8 cellular contexts compared by ENCODE assay signal in genomic region chr5:43042176-43042625, GRCh38. TPM values are rescaled to one million over a fixed set of nuclear protein-coding genes. Genes with fewer than 3 reads are reported as not detected.
A peak's percentile ranks its signal among the peaks of the same experiment; 100 is the strongest.
DNase-seq lines count a peak whose midpoint lies in the region; ATAC-seq and TF ChIP-seq lines count a peak whose summit lies in the region.

No MANE protein-coding gene starts in this region.

- H3K27ac ChIP-seq in IMR-90 (ENCODE audit: insufficient read depth, low read length) = peak overlapping the region; percentile 88
- peak overlapping the region; percentile 81 for H3K27ac ChIP-seq in RWPE2 (ENCODE audit: poor library complexity, severe bottlenecking)
- H3K27ac ChIP-seq in uterus = peak overlapping the region; percentile 90 to 91

- H2BK5ac ChIP-seq in IMR-90 (ENCODE audit: low read depth, low read length, poor library complexity, severe bottlenecking) = peak overlapping the region; percentile 92

- TF ChIP-seq RAD21 in IMR-90 (IDR thresholded peaks at IDR 0.05; ENCODE audit: low read length) = no peak

- no peak; the same call in 1 of the 2 replicates for TF ChIP-seq CTCF in IMR-90 (conservative IDR thresholded peaks at IDR 0.05; ENCODE audit: low read depth, low read length)
- no peak for TF ChIP-seq CTCF in RWPE2 (IDR thresholded peaks at IDR 0.05; ENCODE audit: poor library complexity, severe bottlenecking)
- TF ChIP-seq CTCF in glutamatergic neuron (IDR thresholded peaks at IDR 0.05; ENCODE audit: partially characterized antibody, unreplicated experiment) = no peak
- TF ChIP-seq CTCF in uterus (IDR thresholded peaks at IDR 0.05) = peak in 2 of 4 experiments; percentile 6 to 34

- POLR2A ChIA-PET in IMR-90 (lab: Charles Lee; ENCODE audit: unreplicated experiment) = interaction anchor here (1.1 to 3.3 kb wide), 4 partner anchors 35 to 130 kb away, joined by 4 to 16 read pairs (median 6); no protein-coding TSS in a partner anchor

- peak overlapping the region; percentile 87 for H3K4me2 ChIP-seq in IMR-90 (ENCODE audit: low read depth, low read length)

- H2AK5ac ChIP-seq in IMR-90 (ENCODE audit: low read depth, low read length) = peak overlapping the region; percentile 12; the same call in 1 of the 2 replicates

- peak overlapping the region; percentile 44 to 65; a peak in 3 of 4 replicates for H4K8ac ChIP-seq in IMR-90 (ENCODE audit: low read depth in 2 of 2, low read length in 2 of 2)

- H3K4me1 ChIP-seq in IMR-90 (ENCODE audit: control insufficient read depth, insufficient read depth, low read length) = peaks cover 4% of the 10 kb centered on the region; the same call in 1 of the 2 replicates
- no peaks in the 10 kb centered on the region for H3K4me1 ChIP-seq in RWPE2 (ENCODE audit: insufficient read depth, poor library complexity, severe bottlenecking)
- H3K4me1 ChIP-seq in uterus = no peaks in the 10 kb centered on the region

- H3K4me3 Mint-ChIP-seq in glutamatergic neuron (ENCODE audit: unreplicated experiment) = peak overlapping the region; percentile 83

- H3K36me3 Mint-ChIP-seq in glutamatergic neuron (ENCODE audit: unreplicated experiment) = no peaks in the 10 kb centered on the region

- WGBS in IMR-90 (ENCODE audit: extremely low coverage in 2 of 2, insufficient read length in 1 of 2), 2 experiments = 0% methylated on average over 42 of the region's 44 CpGs; no CpG with 5 or more reads in 1 of the 2 experiments

- ATAC-seq in GM21526 (IDR thresholded peaks at IDR 0.05; ENCODE audit: low FRiP score, unreplicated experiment) = peak; percentile 25
- ATAC-seq in IMR-90 (ENCODE audit: low read depth) = no peak
- peak; percentile 26 for ATAC-seq in RWPE2 (ENCODE audit: low read depth)

- CTCF ChIA-PET in IMR-90 (lab: Yijun Ruan, JAX) = interaction anchor here (0.5 to 1.8 kb wide), 12 partner anchors 10 to 262 kb away, joined by 3 to 20 read pairs (median 4); no protein-coding TSS in a partner anchor

- H3K27me3 ChIP-seq in IMR-90 (ENCODE audit: control insufficient read depth, insufficient read depth, low read length) (no peaks in the 10 kb centered on the region), RWPE2 (ENCODE audit: insufficient read depth, poor library complexity, severe bottlenecking) (no peaks in the 10 kb centered on the region), uterus (peaks cover 0 to 15% of the 10 kb centered on the region in 2 donors)

- peak overlapping the region; percentile 66; the same call in 1 of the 2 replicates for H3K56ac ChIP-seq in IMR-90 (ENCODE audit: extremely low read depth, insufficient read depth, low read length)

- intact Hi-C loops in IMR-90 (cut with micrococcal nuclease) (loop anchor here (5.0 kb wide), 1 partner anchor 1140 kb away; the partner anchor contains the start of gene RIMOC1), posterior vena cava (cut with DNase I) (loop anchor here (2.0 to 5.0 kb wide), 2 partner anchors 23 to 35 kb away; no protein-coding TSS in a partner anchor), uterus (cut with DNase I; ENCODE audit: low total_unique reads) (no loop called here)

- H4K5ac ChIP-seq in IMR-90 (ENCODE audit: low read depth, low read length) = peak overlapping the region; percentile 74

- H3K27me3 Mint-ChIP-seq in glutamatergic neuron (ENCODE audit: unreplicated experiment) = peaks cover 39% of the 10 kb centered on the region

- peaks cover 12% of the 10 kb centered on the region for H3K9me3 Mint-ChIP-seq in glutamatergic neuron (ENCODE audit: unreplicated experiment)

- peak overlapping the region; percentile 95 for H3K4ac ChIP-seq in IMR-90 (ENCODE audit: low read depth, low read length)

- peak overlapping the region; percentile 94 for H3K18ac ChIP-seq in IMR-90 (ENCODE audit: low read depth, low read length)

- peak overlapping the region; percentile 90 for H3K9ac ChIP-seq in IMR-90 (ENCODE audit: low read depth, low read length)

- 0 out of 2 replicates have a peak overlapping the region, but pooled peaks have one; percentile 3 for H2BK20ac ChIP-seq in IMR-90 (ENCODE audit: low read depth, low read length)

- H3K14ac ChIP-seq in IMR-90 (replicated peaks; ENCODE audit: low read depth, low read length) = peak overlapping the region; percentile 96

- H2BK15ac ChIP-seq in IMR-90 (ENCODE audit: low read depth, low read length) = peak overlapping the region; percentile 48; the same call in 2 of the 3 replicates

- peak overlapping the region; percentile 83 for H2AK9ac ChIP-seq in IMR-90 (replicated peaks; ENCODE audit: low read depth, low read length, poor library complexity)

- H2BK120ac ChIP-seq in IMR-90 (ENCODE audit: low read depth, low read length) = peak overlapping the region; percentile 87

- in situ Hi-C loops in IMR-90 (cut with MboI; ENCODE audit: low sequenced_read_pairs) = no loop called here

- 0 out of 2 replicates have a peak, but pooled peaks cover 5% of the 10 kb centered on the region for H3K9me1 ChIP-seq in IMR-90 (ENCODE audit: insufficient read depth, low read length)

- no peak for TF ChIP-seq POLR2A in IMR-90 (IDR thresholded peaks at IDR 0.05; ENCODE audit: low read depth, low read length)
- TF ChIP-seq POLR2A in uterus (IDR thresholded peaks at IDR 0.05) = no peak

- peaks cover 11 to 48% of the 10 kb centered on the region in 2 experiments for H3K79me1 ChIP-seq in IMR-90 (ENCODE audit: low read depth in 1 of 2, low read length in 2 of 2)

- peak overlapping the region; percentile 95 for H3K4me3 ChIP-seq in IMR-90 (ENCODE audit: insufficient read depth, low read depth, low read length)
- H3K4me3 ChIP-seq in RWPE2 (ENCODE audit: severe bottlenecking) = peak overlapping the region; percentile 37
- peak overlapping the region; percentile 60 to 68 for H3K4me3 ChIP-seq in uterus

- peak overlapping the region; percentile 78 for H4K91ac ChIP-seq in IMR-90 (ENCODE audit: insufficient read depth, low read depth, low read length)

- dilution Hi-C loops in IMR-90 (cut with HindIII; ENCODE audit: low sequenced_read_pairs, unreplicated experiment) = no loop called here

- H3K9me3 ChIP-seq in IMR-90 (ENCODE audit: control insufficient read depth, insufficient read depth, low read length) (no peaks in the 10 kb centered on the region), RWPE2 (ENCODE audit: severe bottlenecking) (no peaks in the 10 kb centered on the region), uterus (no peaks in the 10 kb centered on the region)

- H3K36me3 ChIP-seq in IMR-90 (ENCODE audit: control insufficient read depth, insufficient read depth, low read length) (no peaks in the 10 kb centered on the region), RWPE2 (ENCODE audit: low read depth) (no peaks in the 10 kb centered on the region), uterus (no peaks in the 10 kb centered on the region)

- H3K23ac ChIP-seq in IMR-90 (ENCODE audit: low read depth, low read length) = peak overlapping the region; percentile 97

- peak overlapping the region; percentile 84 for H2AFZ ChIP-seq in IMR-90 (replicated peaks; ENCODE audit: low read length, poor library complexity)

- no peak overlapping the region for H3K27ac Mint-ChIP-seq in glutamatergic neuron (ENCODE audit: unreplicated experiment)

- peaks cover 8% of the 10 kb centered on the region for H3K4me1 Mint-ChIP-seq in glutamatergic neuron (ENCODE audit: low read depth, unreplicated experiment)

- no TSS peak for BruUV-seq in IMR-90 (replicated peaks; lab: Mats Ljungman, UMichigan)

- peaks cover 7% of the 10 kb centered on the region; the same call in 1 of the 2 replicates for H4K20me1 ChIP-seq in IMR-90 (ENCODE audit: insufficient read depth, low read length)

- DNase-seq in DMS53 treated with DMSO at 0.1 percent for 48 hours (lab: John Stamatoyannopoulos, UW; ENCODE audit: unreplicated experiment) = peak; percentile 53
- DNase-seq in IMR-90 = peak; percentile 69
- no peak for DNase-seq in RWPE2 (ENCODE audit: low spot score)
- DNase-seq in activated gamma-delta T cell treated with anti-CD3 and anti-CD28 coated beads, Interleukin-2, amount 50 U/mL, for 16 hours (ENCODE audit: low read depth) = peak; percentile 74
- DNase-seq in glutamatergic neuron = peak; percentile 79
- DNase-seq in posterior vena cava (ENCODE audit: low spot score) = peak; percentile 94
- peak; percentile 64 to 71 for DNase-seq in uterus

TF ChIP-seq in IMR-90, 13 proteins besides CTCF, POLR2A, EP300 and RAD21:
- peak; percentile 66 for TF ChIP-seq MAFK (IDR thresholded peaks at IDR 0.05; ENCODE audit: low read depth, low read length)
- no peak for TF ChIP-seq CEBPB (IDR thresholded peaks at IDR 0.05; ENCODE audit: low read depth, low read length)

RNA-seq across cellular contexts. Expression of gene ANXA2R, which starts 2.1 kb away (rescaled TPM):
- total RNA-seq in IMR-90 (2012; rRNA removed) = 1.3 and 1.4 TPM in 2 replicates
- 2.5 and 3.6 TPM in 2 replicates for polyA plus RNA-seq in IMR-90 (2012; rRNA removed)
- polyA plus RNA-seq in IMR-90 (2012; cell fraction: cytosol; rRNA removed) = 3.5 and 4.5 TPM in 2 replicates
- polyA plus RNA-seq in IMR-90 (2012; cell fraction: nucleus; rRNA removed; ENCODE audit: low replicate concordance) = 3.9 and 4.1 TPM in 2 replicates
- 1.6 TPM for total RNA-seq in glutamatergic neuron (ENCODE audit: unreplicated experiment)
- 1 to 10 TPM; 2.3 to 4.7 TPM for total RNA-seq in posterior vena cava
- total RNA-seq in uterus = 10 to 100 TPM in 2 of 4 donors, 1 to 10 TPM in 2; 2.4 to 62.8 (median 8.5) TPM

Comparison
In these comparisons a context has a peak if more than half of its experiments do, and no peak if none do; other contexts are left out.
1. H3K4me3 ChIP-seq: peak in every context shown above with its lines; median percentile 95 in IMR-90; 64 in uterus; 37 in RWPE2.